21 cellular contexts compared by ENCODE assay signal in the genomic region with DNA sequence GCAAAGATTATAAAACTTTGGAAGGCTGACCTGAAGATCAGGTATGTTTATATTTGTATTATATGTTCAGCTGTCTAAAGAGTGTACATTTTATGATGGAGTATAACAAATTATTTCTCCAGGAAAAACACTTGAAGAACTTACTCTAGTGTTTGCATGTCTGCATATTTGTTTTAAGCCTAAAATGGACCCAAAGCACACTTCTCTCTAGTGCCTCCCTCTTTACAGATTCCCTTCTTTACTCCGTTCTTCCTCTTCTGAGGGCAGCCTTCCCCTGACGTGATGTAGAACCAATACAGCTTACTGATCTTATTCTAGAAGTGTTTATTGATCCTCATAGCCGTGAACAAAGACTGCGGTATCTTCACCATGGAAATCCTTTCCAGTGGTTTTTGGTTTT. TPM values are rescaled to one million over a fixed set of nuclear protein-coding genes. Genes with fewer than 3 reads are reported as not detected.
DNase-seq lines count a peak whose midpoint lies in the region; ATAC-seq and TF ChIP-seq lines count a peak whose summit lies in the region.
"Had no signal": no experiment of that assay in that cellular context is flagged by ENCODE, and none has a peak within 500 bp of the region (broad histone marks: within the 10 kb centered on the region; RNA-seq: fewer than 3 reads in every experiment).

No MANE protein-coding gene starts in this region.

- H3K27ac Mint-ChIP-seq in activated naive CD4-positive, alpha-beta T cell treated with anti-CD3 and anti-CD28 coated beads, Interleukin-2, amount 10 ng/mL, durations not matched to agents 7 days and 5 days: peak overlapping the region; percentile 17
- peak overlapping the region in 1 of 2 donors; percentile 92 for H3K27ac Mint-ChIP-seq in activated naive CD4-positive, alpha-beta T cell treated with anti-CD3 and anti-CD28 coated beads, Interleukin-2, amount 50 U/mL, for 72 hours
- H3K27ac Mint-ChIP-seq in CD8-positive, alpha-beta T cell: peak overlapping the region; percentile 33
- H3K27ac Mint-ChIP-seq in stimulated activated naive B cell treated with anti-CD40 and anti-IgM and Interleukin-4, amounts not matched to agents 10 μg/mL and 1 μg/mL and 100 μg/mL, for 72 hours: peak overlapping the region; percentile 43

- H3K4me1 ChIP-seq in CD8-positive, alpha-beta T cell (ENCODE audit: insufficient read depth, low read length): no peaks in the 10 kb centered on the region
- no peaks in the 10 kb centered on the region for H3K4me1 ChIP-seq in left lung

- DNase-seq in activated naive CD4-positive, alpha-beta T cell treated with anti-CD3 and anti-CD28 coated beads, Interleukin-2, amount 10 ng/mL, durations not matched to agents 7 days and 5 days: no peak
- DNase-seq in activated naive CD4-positive, alpha-beta T cell treated with anti-CD3 and anti-CD28 coated beads, Interleukin-2, amount 50 U/mL, for 72 hours (ENCODE audit: low spot score in 2 of 2): no peak
- no peak for DNase-seq in CD8-positive, alpha-beta T cell
- DNase-seq in left lung: no peak
- no peak for DNase-seq in stimulated activated naive B cell treated with anti-CD40 and anti-IgM and Interleukin-4, amounts not matched to agents 10 μg/mL and 1 μg/mL and 100 μg/mL, for 72 hours
- no peak for DNase-seq in effector CD4-positive, alpha-beta T cell
- DNase-seq in NCI-H226: no peak
- DNase-seq: Calu3; DMS79 treated with DMSO at 0.1 percent for 48 hours; GF-D8; IMR-90; KG1; MG63; NCI-H2029; NCI-H446 treated with DMSO at 0.1 percent for 48 hours; NCI-H526; NK-92 treated with Interleukin-12 subunit alpha and Interleukin-12 subunit beta, amount 100 ng/mL, for 24 hours; PC-3 had no signal

- peaks cover 4% of the 10 kb centered on the region for H3K36me3 ChIP-seq in CD8-positive, alpha-beta T cell (ENCODE audit: insufficient read depth, low read length)
- peaks cover 0 to 23% of the 10 kb centered on the region in 2 donors for H3K36me3 ChIP-seq in left lung

- ATAC-seq in activated naive CD4-positive, alpha-beta T cell treated with anti-CD3 and anti-CD28 coated beads, Interleukin-2, amount 50 U/mL, for 72 hours: no peak
- ATAC-seq in CD8-positive, alpha-beta T cell: no peak
- peak; percentile 91 for ATAC-seq in left lung
- no peak for ATAC-seq in stimulated activated naive B cell treated with anti-CD40 and anti-IgM and Interleukin-4, amounts not matched to agents 10 μg/mL and 1 μg/mL and 100 μg/mL, for 72 hours (replicated peaks)
- ATAC-seq in GM21825 (IDR thresholded peaks at IDR 0.05; ENCODE audit: unreplicated experiment): no peak
- ATAC-seq: HCT116, PC-3 had no signal

- no peaks in the 10 kb centered on the region for H3K27me3 Mint-ChIP-seq in activated naive CD4-positive, alpha-beta T cell treated with anti-CD3 and anti-CD28 coated beads, Interleukin-2, amount 10 ng/mL, durations not matched to agents 7 days and 5 days
- no peaks in the 10 kb centered on the region for H3K27me3 Mint-ChIP-seq in CD8-positive, alpha-beta T cell (ENCODE audit: low read depth)
- no peaks in the 10 kb centered on the region for H3K27me3 Mint-ChIP-seq in stimulated activated naive B cell treated with anti-CD40 and anti-IgM and Interleukin-4, amounts not matched to agents 10 μg/mL and 1 μg/mL and 100 μg/mL, for 72 hours

- intact Hi-C loops in CD8-positive, alpha-beta T cell (cut with DNase I, micrococcal nuclease): no loop called here
- intact Hi-C loops in left lung (cut with DNase I): no loop called here

- no peak overlapping the region for H3K4me3 ChIP-seq in CD8-positive, alpha-beta T cell (ENCODE audit: low read depth, low read length)
- H3K4me3 ChIP-seq in left lung: no peak overlapping the region
- H3K4me3 ChIP-seq: BLaER1 treated with 17β-estradiol and CSF1 and Interleukin-3, amounts not matched to agents 10 nM and 100 nM; MG63 had no signal

- no peaks in the 10 kb centered on the region for H3K9me3 ChIP-seq in CD8-positive, alpha-beta T cell (ENCODE audit: low read length)
- no peaks in the 10 kb centered on the region for H3K9me3 ChIP-seq in left lung
- H3K9me3 ChIP-seq: MG63 had no signal

- peaks cover 2% of the 10 kb centered on the region for H3K9me3 Mint-ChIP-seq in activated naive CD4-positive, alpha-beta T cell treated with anti-CD3 and anti-CD28 coated beads, Interleukin-2, amount 10 ng/mL, durations not matched to agents 7 days and 5 days
- H3K9me3 Mint-ChIP-seq in activated naive CD4-positive, alpha-beta T cell treated with anti-CD3 and anti-CD28 coated beads, Interleukin-2, amount 50 U/mL, for 72 hours: peaks cover 9 to 15% of the 10 kb centered on the region in 2 donors
- peaks cover 3% of the 10 kb centered on the region for H3K9me3 Mint-ChIP-seq in CD8-positive, alpha-beta T cell
- H3K9me3 Mint-ChIP-seq in stimulated activated naive B cell treated with anti-CD40 and anti-IgM and Interleukin-4, amounts not matched to agents 10 μg/mL and 1 μg/mL and 100 μg/mL, for 72 hours: no peaks in the 10 kb centered on the region

- no peak for TF ChIP-seq CTCF in CD8-positive, alpha-beta T cell (IDR thresholded peaks at IDR 0.05)
- no peak for TF ChIP-seq CTCF in left lung (IDR thresholded peaks at IDR 0.05)

- no peaks in the 10 kb centered on the region for H3K27me3 ChIP-seq in CD8-positive, alpha-beta T cell (ENCODE audit: insufficient read depth, low read length)
- H3K27me3 ChIP-seq in left lung: no peaks in the 10 kb centered on the region
- H3K27me3 ChIP-seq: BLaER1 treated with 17β-estradiol and CSF1 and Interleukin-3, amounts not matched to agents 10 nM and 100 nM; MG63 had no signal

- peaks cover 68% of the 10 kb centered on the region for H3K36me3 Mint-ChIP-seq in activated naive CD4-positive, alpha-beta T cell treated with anti-CD3 and anti-CD28 coated beads, Interleukin-2, amount 10 ng/mL, durations not matched to agents 7 days and 5 days
- peaks cover 0 to 37% of the 10 kb centered on the region in 2 donors for H3K36me3 Mint-ChIP-seq in activated naive CD4-positive, alpha-beta T cell treated with anti-CD3 and anti-CD28 coated beads, Interleukin-2, amount 50 U/mL, for 72 hours
- peaks cover 40% of the 10 kb centered on the region for H3K36me3 Mint-ChIP-seq in CD8-positive, alpha-beta T cell
- peaks cover 22 to 41% of the 10 kb centered on the region in 2 donors for H3K36me3 Mint-ChIP-seq in stimulated activated naive B cell treated with anti-CD40 and anti-IgM and Interleukin-4, amounts not matched to agents 10 μg/mL and 1 μg/mL and 100 μg/mL, for 72 hours

- no peak overlapping the region for H3K4me3 Mint-ChIP-seq in activated naive CD4-positive, alpha-beta T cell treated with anti-CD3 and anti-CD28 coated beads, Interleukin-2, amount 10 ng/mL, durations not matched to agents 7 days and 5 days
- no peak overlapping the region for H3K4me3 Mint-ChIP-seq in CD8-positive, alpha-beta T cell
- no peak overlapping the region for H3K4me3 Mint-ChIP-seq in stimulated activated naive B cell treated with anti-CD40 and anti-IgM and Interleukin-4, amounts not matched to agents 10 μg/mL and 1 μg/mL and 100 μg/mL, for 72 hours

- POLR2A ChIA-PET in CD8-positive, alpha-beta T cell (lab: Charles Lee): no interaction called here

- peaks cover 6% of the 10 kb centered on the region for H3K4me1 Mint-ChIP-seq in activated naive CD4-positive, alpha-beta T cell treated with anti-CD3 and anti-CD28 coated beads, Interleukin-2, amount 10 ng/mL, durations not matched to agents 7 days and 5 days
- peaks cover 1% of the 10 kb centered on the region for H3K4me1 Mint-ChIP-seq in CD8-positive, alpha-beta T cell (ENCODE audit: low read depth)
- H3K4me1 Mint-ChIP-seq in stimulated activated naive B cell treated with anti-CD40 and anti-IgM and Interleukin-4, amounts not matched to agents 10 μg/mL and 1 μg/mL and 100 μg/mL, for 72 hours: peaks cover 7 to 20% of the 10 kb centered on the region in 2 donors

- CTCF ChIA-PET in activated naive CD4-positive, alpha-beta T cell treated with anti-CD3 and anti-CD28 coated beads, Interleukin-2, amount 10 ng/mL, durations not matched to agents 7 days and 5 days (lab: Charles Lee): interaction anchor here (0.8 to 1.5 kb wide), 4 partner anchors 17 to 384 kb away, joined by 3 to 4 read pairs (median 4); no protein-coding TSS in a partner anchor
- CTCF ChIA-PET in CD8-positive, alpha-beta T cell (lab: Charles Lee): interaction anchor here (0.8 to 1.5 kb wide), 2 partner anchors 347 to 385 kb away, joined by 3 read pairs; no protein-coding TSS in a partner anchor

- no peak overlapping the region for H3K27ac ChIP-seq in CD8-positive, alpha-beta T cell (ENCODE audit: low read depth, low read length)
- H3K27ac ChIP-seq in left lung: no peak overlapping the region
- H3K27ac ChIP-seq: BLaER1 treated with 17β-estradiol and CSF1 and Interleukin-3, amounts not matched to agents 10 nM and 100 nM had no signal

RNA-seq across cellular contexts. Expression of a gene that starts 13.9 kb away (rescaled TPM):
- total RNA-seq in activated naive CD4-positive, alpha-beta T cell treated with anti-CD3 and anti-CD28 coated beads, Interleukin-2, amount 50 U/mL, for 72 hours: 10 to 100 TPM in 1 of 2 donors, 1 to 10 TPM in 1; 10.0 to 11.2 TPM
- total RNA-seq in CD8-positive, alpha-beta T cell: 1 to 10 TPM; 5.4 to 6.7 TPM
- total RNA-seq in left lung: 1 to 10 TPM; 2.1 to 2.7 TPM
